In genomic region chr11:20363149-20363499, GRCh38 we compare ENCODE assay signal across 2 cellular contexts.
TF ChIP-seq lines count a peak whose summit lies in the region.

No MANE protein-coding gene starts in this region.

TF ChIP-seq in endothelial cell of umbilical vein, 7 proteins besides CTCF, POLR2A, EP300 and RAD21 (continued from another document):
- TF ChIP-seq MAX (IDR thresholded peaks at IDR 0.05; ENCODE audit: insufficient read depth, insufficient read length) (no peak), POLR2AphosphoS5 (IDR thresholded peaks at IDR 0.05; ENCODE audit: insufficient read depth, low read depth, low read length) (no peak), FOS (IDR thresholded peaks at IDR 0.05; ENCODE audit: borderline replicate concordance, insufficient read depth, low read length) (no peak)

TF ChIP-seq in SK-N-SH, 30 proteins besides CTCF, POLR2A, EP300 and RAD21 (continued from another document):
- no peak for TF ChIP-seq EZH2phosphoT487 (IDR thresholded peaks at IDR 0.05; ENCODE audit: borderline replicate concordance, low read depth)
- TF ChIP-seq GABPA (IDR thresholded peaks at IDR 0.05; ENCODE audit: low read depth) = no peak
- no peak for TF ChIP-seq MAX (IDR thresholded peaks at IDR 0.05; ENCODE audit: low read depth)
- no peak for TF ChIP-seq NRF1 (IDR thresholded peaks at IDR 0.05; ENCODE audit: low read depth, low read length)
- TF ChIP-seq TCF12 (IDR thresholded peaks at IDR 0.05) = no peak
- TF ChIP-seq RFX5 (IDR thresholded peaks at IDR 0.05; ENCODE audit: low read length) = no peak
- TF ChIP-seq POLR2AphosphoS5 (IDR thresholded peaks at IDR 0.05; ENCODE audit: low read depth, low read length) = no peak
- no peak for TF ChIP-seq SIN3A (IDR thresholded peaks at IDR 0.05; ENCODE audit: borderline replicate concordance, low read depth, low read length)
- no peak for TF ChIP-seq ZBTB33 (IDR thresholded peaks at IDR 0.05; ENCODE audit: borderline replicate concordance, low read depth)
- TF ChIP-seq USF2 (IDR thresholded peaks at IDR 0.05; ENCODE audit: borderline replicate concordance, low read depth, low read length) = no peak
- no peak for TF ChIP-seq PBX3 (IDR thresholded peaks at IDR 0.05)
- no peak for TF ChIP-seq FOXJ3 (CRISPR knock-in tag; IDR thresholded peaks at IDR 0.05)
- TF ChIP-seq RCOR1 (IDR thresholded peaks at IDR 0.05; ENCODE audit: low read length) = no peak
TF ChIP-seq in SK-N-SH: peak in this region for 0.
